In the genomic region with DNA sequence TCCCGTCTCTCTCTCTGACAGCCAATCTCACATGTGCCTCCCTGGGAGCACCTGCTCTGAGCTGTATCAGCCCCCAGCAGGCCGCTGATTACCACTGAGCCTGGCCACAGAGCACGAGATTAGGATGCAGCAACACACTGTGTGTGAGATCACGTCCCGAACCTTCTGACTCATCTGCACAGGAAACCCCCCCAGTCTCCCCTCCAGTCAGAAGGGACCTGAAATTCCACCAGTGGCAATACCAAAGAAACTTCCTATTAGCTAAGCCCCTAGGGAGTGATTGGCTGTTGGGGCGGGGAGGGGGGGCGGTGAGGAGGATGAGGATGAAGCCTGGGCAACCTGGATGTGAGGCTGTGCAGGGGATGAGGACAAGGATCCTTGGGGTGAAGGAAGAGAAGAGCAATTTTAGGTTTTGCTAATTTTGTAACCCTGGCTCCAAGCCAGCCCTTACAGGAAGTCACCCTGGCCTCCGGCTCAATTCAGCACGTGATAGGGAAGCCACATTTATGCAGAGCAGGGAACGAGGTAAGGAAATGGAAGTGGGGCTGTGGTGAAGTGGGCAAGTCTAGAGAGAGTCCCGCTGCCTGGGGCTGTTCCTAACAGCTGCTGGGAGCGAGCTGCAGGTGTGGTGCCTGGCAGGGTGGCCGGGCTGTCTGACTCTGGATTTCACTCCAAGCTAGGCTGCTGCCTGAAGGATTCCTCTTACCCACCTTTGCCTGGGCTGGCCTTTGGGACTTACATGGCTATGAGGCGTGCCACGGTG, we compare ENCODE assay signal across 1 cellular context.
TF ChIP-seq lines count a peak whose summit lies in the region.

No MANE protein-coding gene starts in this region.

TF ChIP-seq in K562, 482 proteins besides CTCF, POLR2A, EP300 and RAD21 (continued from another document and continues in another):
- TF ChIP-seq CHD2 (IDR thresholded peaks at IDR 0.05; ENCODE audit: low read depth, low read length) (peak; percentile 75), SRSF9 (IDR thresholded peaks at IDR 0.05; ENCODE audit: borderline replicate concordance, low read depth, low read length) (no peak), ZNF121 (CRISPR knock-in tag; conservative IDR thresholded peaks at IDR 0.05) (0 out of 2 replicates have a peak, but pooled peaks have one; percentile 32), ZNF174 (CRISPR knock-in tag; IDR thresholded peaks at IDR 0.05) (no peak; the same call in 1 of the 2 replicates), RHOXF2B (CRISPR knock-in tag; conservative IDR thresholded peaks at IDR 0.05) (no peak), SAFB2 (IDR thresholded peaks at IDR 0.05; ENCODE audit: borderline replicate concordance, low read depth, low read length, severe bottlenecking) (no peak), TAF1 (IDR thresholded peaks at IDR 0.05; ENCODE audit: control insufficient read depth, extremely low read depth, insufficient read depth, low read length, severe bottlenecking) (no peak), CXXC5 (CRISPR knock-in tag; IDR thresholded peaks at IDR 0.05) (peak; percentile 84), ZNF143 (CRISPR knock-in tag; IDR thresholded peaks at IDR 0.05) (no peak), ERF (CRISPR knock-in tag; IDR thresholded peaks at IDR 0.05) (0 out of 2 replicates have a peak, but pooled peaks have one; percentile 38), TCFL5 (CRISPR knock-in tag; conservative IDR thresholded peaks at IDR 0.05) (no peak; the same call in 1 of the 2 replicates), ZNF589 (CRISPR knock-in tag; IDR thresholded peaks at IDR 0.05; ENCODE audit: low read depth) (peak; percentile 98), ZNF124 (CRISPR knock-in tag; IDR thresholded peaks at IDR 0.05) (no peak), FOXJ2 (tag; IDR thresholded peaks at IDR 0.05) (no peak), PPARD (CRISPR knock-in tag; IDR thresholded peaks at IDR 0.05) (no peak), SREBF1 (IDR thresholded peaks at IDR 0.05; ENCODE audit: borderline replicate concordance, low read depth, low read length) (no peak), MAFG (tag; conservative IDR thresholded peaks at IDR 0.05) (no peak), MECOM (CRISPR knock-in tag; IDR thresholded peaks at IDR 0.05) (no peak), MAFF (IDR thresholded peaks at IDR 0.05; ENCODE audit: low read length) (no peak), ZNF140 (CRISPR knock-in tag; IDR thresholded peaks at IDR 0.05) (no peak), IRF2 (CRISPR knock-in tag; IDR thresholded peaks at IDR 0.05) (no peak), ZNF668 (CRISPR knock-in tag; IDR thresholded peaks at IDR 0.05) (no peak), ZBTB17 (CRISPR knock-in tag; IDR thresholded peaks at IDR 0.05) (no peak), ZNF263 (CRISPR knock-in tag; IDR thresholded peaks at IDR 0.05; ENCODE audit: borderline replicate concordance) (peak; percentile 96), ELF2 (CRISPR knock-in tag; IDR thresholded peaks at IDR 0.05) (no peak), ZNF232 (CRISPR knock-in tag; IDR thresholded peaks at IDR 0.05) (no peak), BRD9 (IDR thresholded peaks at IDR 0.05; ENCODE audit: low read depth, partially characterized antibody) (no peak)
- TF ChIP-seq, protein P1, sequence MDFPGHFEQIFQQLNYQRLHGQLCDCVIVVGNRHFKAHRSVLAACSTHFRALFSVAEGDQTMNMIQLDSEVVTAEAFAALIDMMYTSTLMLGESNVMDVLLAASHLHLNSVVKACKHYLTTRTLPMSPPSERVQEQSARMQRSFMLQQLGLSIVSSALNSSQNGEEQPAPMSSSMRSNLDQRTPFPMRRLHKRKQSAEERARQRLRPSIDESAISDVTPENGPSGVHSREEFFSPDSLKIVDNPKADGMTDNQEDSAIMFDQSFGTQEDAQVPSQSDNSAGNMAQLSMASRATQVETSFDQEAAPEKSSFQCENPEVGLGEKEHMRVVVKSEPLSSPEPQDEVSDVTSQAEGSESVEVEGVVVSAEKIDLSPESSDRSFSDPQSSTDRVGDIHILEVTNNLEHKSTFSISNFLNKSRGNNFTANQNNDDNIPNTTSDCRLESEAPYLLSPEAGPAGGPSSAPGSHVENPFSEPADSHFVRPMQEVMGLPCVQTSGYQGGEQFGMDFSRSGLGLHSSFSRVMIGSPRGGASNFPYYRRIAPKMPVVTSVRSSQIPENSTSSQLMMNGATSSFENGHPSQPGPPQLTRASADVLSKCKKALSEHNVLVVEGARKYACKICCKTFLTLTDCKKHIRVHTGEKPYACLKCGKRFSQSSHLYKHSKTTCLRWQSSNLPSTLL (IDR thresholded peaks at IDR 0.05), result no peak
- TF ChIP-seq, protein P2, sequence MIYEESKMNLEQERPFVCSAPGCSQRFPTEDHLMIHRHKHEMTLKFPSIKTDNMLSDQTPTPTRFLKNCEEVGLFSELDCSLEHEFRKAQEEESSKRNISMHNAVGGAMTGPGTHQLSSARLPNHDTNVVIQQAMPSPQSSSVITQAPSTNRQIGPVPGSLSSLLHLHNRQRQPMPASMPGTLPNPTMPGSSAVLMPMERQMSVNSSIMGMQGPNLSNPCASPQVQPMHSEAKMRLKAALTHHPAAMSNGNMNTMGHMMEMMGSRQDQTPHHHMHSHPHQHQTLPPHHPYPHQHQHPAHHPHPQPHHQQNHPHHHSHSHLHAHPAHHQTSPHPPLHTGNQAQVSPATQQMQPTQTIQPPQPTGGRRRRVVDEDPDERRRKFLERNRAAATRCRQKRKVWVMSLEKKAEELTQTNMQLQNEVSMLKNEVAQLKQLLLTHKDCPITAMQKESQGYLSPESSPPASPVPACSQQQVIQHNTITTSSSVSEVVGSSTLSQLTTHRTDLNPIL (CRISPR knock-in tag; IDR thresholded peaks at IDR 0.05), result no peak
- TF ChIP-seq, protein P3, sequence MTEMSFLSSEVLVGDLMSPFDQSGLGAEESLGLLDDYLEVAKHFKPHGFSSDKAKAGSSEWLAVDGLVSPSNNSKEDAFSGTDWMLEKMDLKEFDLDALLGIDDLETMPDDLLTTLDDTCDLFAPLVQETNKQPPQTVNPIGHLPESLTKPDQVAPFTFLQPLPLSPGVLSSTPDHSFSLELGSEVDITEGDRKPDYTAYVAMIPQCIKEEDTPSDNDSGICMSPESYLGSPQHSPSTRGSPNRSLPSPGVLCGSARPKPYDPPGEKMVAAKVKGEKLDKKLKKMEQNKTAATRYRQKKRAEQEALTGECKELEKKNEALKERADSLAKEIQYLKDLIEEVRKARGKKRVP (CRISPR knock-in tag; IDR thresholded peaks at IDR 0.05), result peak; percentile 70
- TF ChIP-seq, protein P4, sequence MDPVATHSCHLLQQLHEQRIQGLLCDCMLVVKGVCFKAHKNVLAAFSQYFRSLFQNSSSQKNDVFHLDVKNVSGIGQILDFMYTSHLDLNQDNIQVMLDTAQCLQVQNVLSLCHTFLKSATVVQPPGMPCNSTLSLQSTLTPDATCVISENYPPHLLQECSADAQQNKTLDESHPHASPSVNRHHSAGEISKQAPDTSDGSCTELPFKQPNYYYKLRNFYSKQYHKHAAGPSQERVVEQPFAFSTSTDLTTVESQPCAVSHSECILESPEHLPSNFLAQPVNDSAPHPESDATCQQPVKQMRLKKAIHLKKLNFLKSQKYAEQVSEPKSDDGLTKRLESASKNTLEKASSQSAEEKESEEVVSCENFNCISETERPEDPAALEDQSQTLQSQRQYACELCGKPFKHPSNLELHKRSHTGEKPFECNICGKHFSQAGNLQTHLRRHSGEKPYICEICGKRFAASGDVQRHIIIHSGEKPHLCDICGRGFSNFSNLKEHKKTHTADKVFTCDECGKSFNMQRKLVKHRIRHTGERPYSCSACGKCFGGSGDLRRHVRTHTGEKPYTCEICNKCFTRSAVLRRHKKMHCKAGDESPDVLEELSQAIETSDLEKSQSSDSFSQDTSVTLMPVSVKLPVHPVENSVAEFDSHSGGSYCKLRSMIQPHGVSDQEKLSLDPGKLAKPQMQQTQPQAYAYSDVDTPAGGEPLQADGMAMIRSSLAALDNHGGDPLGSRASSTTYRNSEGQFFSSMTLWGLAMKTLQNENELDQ (CRISPR knock-in tag; IDR thresholded peaks at IDR 0.05; ENCODE audit: borderline replicate concordance), result no peak
- TF ChIP-seq, protein P5, sequence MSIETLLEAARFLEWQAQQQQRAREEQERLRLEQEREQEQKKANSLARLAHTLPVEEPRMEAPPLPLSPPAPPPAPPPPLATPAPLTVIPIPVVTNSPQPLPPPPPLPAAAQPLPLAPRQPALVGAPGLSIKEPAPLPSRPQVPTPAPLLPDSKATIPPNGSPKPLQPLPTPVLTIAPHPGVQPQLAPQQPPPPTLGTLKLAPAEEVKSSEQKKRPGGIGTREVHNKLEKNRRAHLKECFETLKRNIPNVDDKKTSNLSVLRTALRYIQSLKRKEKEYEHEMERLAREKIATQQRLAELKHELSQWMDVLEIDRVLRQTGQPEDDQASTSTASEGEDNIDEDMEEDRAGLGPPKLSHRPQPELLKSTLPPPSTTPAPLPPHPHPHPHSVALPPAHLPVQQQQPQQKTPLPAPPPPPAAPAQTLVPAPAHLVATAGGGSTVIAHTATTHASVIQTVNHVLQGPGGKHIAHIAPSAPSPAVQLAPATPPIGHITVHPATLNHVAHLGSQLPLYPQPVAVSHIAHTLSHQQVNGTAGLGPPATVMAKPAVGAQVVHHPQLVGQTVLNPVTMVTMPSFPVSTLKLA (conservative IDR thresholded peaks at IDR 0.05), result peak; percentile 96 to 99
- TF ChIP-seq, protein P6, sequence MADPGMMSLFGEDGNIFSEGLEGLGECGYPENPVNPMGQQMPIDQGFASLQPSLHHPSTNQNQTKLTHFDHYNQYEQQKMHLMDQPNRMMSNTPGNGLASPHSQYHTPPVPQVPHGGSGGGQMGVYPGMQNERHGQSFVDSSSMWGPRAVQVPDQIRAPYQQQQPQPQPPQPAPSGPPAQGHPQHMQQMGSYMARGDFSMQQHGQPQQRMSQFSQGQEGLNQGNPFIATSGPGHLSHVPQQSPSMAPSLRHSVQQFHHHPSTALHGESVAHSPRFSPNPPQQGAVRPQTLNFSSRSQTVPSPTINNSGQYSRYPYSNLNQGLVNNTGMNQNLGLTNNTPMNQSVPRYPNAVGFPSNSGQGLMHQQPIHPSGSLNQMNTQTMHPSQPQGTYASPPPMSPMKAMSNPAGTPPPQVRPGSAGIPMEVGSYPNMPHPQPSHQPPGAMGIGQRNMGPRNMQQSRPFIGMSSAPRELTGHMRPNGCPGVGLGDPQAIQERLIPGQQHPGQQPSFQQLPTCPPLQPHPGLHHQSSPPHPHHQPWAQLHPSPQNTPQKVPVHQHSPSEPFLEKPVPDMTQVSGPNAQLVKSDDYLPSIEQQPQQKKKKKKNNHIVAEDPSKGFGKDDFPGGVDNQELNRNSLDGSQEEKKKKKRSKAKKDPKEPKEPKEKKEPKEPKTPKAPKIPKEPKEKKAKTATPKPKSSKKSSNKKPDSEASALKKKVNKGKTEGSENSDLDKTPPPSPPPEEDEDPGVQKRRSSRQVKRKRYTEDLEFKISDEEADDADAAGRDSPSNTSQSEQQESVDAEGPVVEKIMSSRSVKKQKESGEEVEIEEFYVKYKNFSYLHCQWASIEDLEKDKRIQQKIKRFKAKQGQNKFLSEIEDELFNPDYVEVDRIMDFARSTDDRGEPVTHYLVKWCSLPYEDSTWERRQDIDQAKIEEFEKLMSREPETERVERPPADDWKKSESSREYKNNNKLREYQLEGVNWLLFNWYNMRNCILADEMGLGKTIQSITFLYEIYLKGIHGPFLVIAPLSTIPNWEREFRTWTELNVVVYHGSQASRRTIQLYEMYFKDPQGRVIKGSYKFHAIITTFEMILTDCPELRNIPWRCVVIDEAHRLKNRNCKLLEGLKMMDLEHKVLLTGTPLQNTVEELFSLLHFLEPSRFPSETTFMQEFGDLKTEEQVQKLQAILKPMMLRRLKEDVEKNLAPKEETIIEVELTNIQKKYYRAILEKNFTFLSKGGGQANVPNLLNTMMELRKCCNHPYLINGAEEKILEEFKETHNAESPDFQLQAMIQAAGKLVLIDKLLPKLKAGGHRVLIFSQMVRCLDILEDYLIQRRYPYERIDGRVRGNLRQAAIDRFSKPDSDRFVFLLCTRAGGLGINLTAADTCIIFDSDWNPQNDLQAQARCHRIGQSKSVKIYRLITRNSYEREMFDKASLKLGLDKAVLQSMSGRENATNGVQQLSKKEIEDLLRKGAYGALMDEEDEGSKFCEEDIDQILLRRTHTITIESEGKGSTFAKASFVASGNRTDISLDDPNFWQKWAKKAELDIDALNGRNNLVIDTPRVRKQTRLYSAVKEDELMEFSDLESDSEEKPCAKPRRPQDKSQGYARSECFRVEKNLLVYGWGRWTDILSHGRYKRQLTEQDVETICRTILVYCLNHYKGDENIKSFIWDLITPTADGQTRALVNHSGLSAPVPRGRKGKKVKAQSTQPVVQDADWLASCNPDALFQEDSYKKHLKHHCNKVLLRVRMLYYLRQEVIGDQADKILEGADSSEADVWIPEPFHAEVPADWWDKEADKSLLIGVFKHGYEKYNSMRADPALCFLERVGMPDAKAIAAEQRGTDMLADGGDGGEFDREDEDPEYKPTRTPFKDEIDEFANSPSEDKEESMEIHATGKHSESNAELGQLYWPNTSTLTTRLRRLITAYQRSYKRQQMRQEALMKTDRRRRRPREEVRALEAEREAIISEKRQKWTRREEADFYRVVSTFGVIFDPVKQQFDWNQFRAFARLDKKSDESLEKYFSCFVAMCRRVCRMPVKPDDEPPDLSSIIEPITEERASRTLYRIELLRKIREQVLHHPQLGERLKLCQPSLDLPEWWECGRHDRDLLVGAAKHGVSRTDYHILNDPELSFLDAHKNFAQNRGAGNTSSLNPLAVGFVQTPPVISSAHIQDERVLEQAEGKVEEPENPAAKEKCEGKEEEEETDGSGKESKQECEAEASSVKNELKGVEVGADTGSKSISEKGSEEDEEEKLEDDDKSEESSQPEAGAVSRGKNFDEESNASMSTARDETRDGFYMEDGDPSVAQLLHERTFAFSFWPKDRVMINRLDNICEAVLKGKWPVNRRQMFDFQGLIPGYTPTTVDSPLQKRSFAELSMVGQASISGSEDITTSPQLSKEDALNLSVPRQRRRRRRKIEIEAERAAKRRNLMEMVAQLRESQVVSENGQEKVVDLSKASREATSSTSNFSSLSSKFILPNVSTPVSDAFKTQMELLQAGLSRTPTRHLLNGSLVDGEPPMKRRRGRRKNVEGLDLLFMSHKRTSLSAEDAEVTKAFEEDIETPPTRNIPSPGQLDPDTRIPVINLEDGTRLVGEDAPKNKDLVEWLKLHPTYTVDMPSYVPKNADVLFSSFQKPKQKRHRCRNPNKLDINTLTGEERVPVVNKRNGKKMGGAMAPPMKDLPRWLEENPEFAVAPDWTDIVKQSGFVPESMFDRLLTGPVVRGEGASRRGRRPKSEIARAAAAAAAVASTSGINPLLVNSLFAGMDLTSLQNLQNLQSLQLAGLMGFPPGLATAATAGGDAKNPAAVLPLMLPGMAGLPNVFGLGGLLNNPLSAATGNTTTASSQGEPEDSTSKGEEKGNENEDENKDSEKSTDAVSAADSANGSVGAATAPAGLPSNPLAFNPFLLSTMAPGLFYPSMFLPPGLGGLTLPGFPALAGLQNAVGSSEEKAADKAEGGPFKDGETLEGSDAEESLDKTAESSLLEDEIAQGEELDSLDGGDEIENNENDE (IDR thresholded peaks at IDR 0.05; ENCODE audit: low read depth, low read length), result no peak
- TF ChIP-seq, protein P7, sequence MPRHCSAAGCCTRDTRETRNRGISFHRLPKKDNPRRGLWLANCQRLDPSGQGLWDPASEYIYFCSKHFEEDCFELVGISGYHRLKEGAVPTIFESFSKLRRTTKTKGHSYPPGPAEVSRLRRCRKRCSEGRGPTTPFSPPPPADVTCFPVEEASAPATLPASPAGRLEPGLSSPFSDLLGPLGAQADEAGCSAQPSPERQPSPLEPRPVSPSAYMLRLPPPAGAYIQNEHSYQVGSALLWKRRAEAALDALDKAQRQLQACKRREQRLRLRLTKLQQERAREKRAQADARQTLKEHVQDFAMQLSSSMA (CRISPR knock-in tag; IDR thresholded peaks at IDR 0.05), result no peak
- TF ChIP-seq, protein P8, sequence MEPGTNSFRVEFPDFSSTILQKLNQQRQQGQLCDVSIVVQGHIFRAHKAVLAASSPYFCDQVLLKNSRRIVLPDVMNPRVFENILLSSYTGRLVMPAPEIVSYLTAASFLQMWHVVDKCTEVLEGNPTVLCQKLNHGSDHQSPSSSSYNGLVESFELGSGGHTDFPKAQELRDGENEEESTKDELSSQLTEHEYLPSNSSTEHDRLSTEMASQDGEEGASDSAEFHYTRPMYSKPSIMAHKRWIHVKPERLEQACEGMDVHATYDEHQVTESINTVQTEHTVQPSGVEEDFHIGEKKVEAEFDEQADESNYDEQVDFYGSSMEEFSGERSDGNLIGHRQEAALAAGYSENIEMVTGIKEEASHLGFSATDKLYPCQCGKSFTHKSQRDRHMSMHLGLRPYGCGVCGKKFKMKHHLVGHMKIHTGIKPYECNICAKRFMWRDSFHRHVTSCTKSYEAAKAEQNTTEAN (CRISPR knock-in tag; IDR thresholded peaks at IDR 0.05), result no peak
